Comparison of ENCODE assay signal across 23 cellular contexts in genomic region chr20:57008217-57008616, GRCh38.
A peak's percentile ranks its signal among the peaks of the same experiment; 100 is the strongest.
DNase-seq lines count a peak whose midpoint lies in the region; ATAC-seq, FAIRE-seq and TF ChIP-seq lines count a peak whose summit lies in the region.
"Had no signal": no experiment of that assay in that cellular context is flagged by ENCODE, and none has a peak within 500 bp of the region (broad histone marks: within the 10 kb centered on the region; RNA-seq: fewer than 3 reads in every experiment).

No MANE protein-coding gene starts in this region.

- no peaks in the 10 kb centered on the region for H3F3A ChIP-seq in smooth muscle cell (ENCODE audit: low read depth)

- DNase-seq in ELF-1 (ENCODE audit: low read depth, low spot score) (peak; percentile 24), RPMI7951 (ENCODE audit: low read depth) (peak; percentile 55), hepatocyte (ENCODE audit: low spot score) (no peak), smooth muscle cell (lab: John Stamatoyannopoulos, UW; ENCODE audit: unreplicated experiment) (no peak), frontal cortex (ENCODE audit: low spot score in 2 of 2) (no peak), SIG-M5 treated with dmso at 0.1 percent for 504 hours (lab: John Stamatoyannopoulos, UW; ENCODE audit: unreplicated experiment) (no peak)
- no peak for DNase-seq in CD4-positive, alpha-beta T cell
- DNase-seq: activated CD4-positive, alpha-beta T cell treated with anti-CD3 and anti-CD28 coated beads, Interleukin-2, amount 10 ng/mL, durations not matched to agents 24 days and 14 days; activated CD8-positive, alpha-beta memory T cell treated with anti-CD3 and anti-CD28 coated beads, Interleukin-2, amount 50 U/mL, for 4 hours; activated effector memory CD4-positive, alpha-beta T cell treated with anti-CD3 and anti-CD28 coated beads, Interleukin-2, amount 50 U/mL, for 16 hours; amygdala; cerebellar nuclear complex; DMS79; effector memory CD4-positive, alpha-beta T cell; Kasumi-1; NCI-H748 treated with DMSO at 0.1 percent for 48 hours; Peyer's patch; stimulated activated CD4-positive, alpha-beta T cell treated with anti-CD3 and anti-CD28 coated beads, Interleukin-12 subunit alpha, Interleukin-12 subunit beta, amount 100 ng/mL, for 4 hours had no signal

- H3K4me2 ChIP-seq in hepatocyte (no peak overlapping the region), smooth muscle cell (no peak overlapping the region)

- no peaks in the 10 kb centered on the region for H3K27me3 ChIP-seq in hepatocyte
- peaks cover 5% of the 10 kb centered on the region for H3K27me3 ChIP-seq in smooth muscle cell (ENCODE audit: low read depth)
- H3K27me3 ChIP-seq in CD4-positive, alpha-beta T cell (ENCODE audit: control insufficient read depth, insufficient read depth, low read length), result peaks cover 10% of the 10 kb centered on the region
- H3K27me3 ChIP-seq: Peyer's patch had no signal

- intact Hi-C loops in CD4-positive, alpha-beta T cell (cut with DNase I, micrococcal nuclease), result no loop called here

- 13% methylated on average over 3 of the region's 3 CpGs for WGBS in hepatocyte (ENCODE audit: low lambda C conversion rate, missing lambda C conversion rate)
- 11% methylated on average over 3 of the region's 3 CpGs for WGBS in smooth muscle cell (ENCODE audit: low lambda C conversion rate)

- no peak for TF ChIP-seq CTCF in hepatocyte (IDR thresholded peaks at IDR 0.05; ENCODE audit: poor library complexity)
- TF ChIP-seq CTCF in smooth muscle cell (IDR thresholded peaks at IDR 0.05; ENCODE audit: borderline replicate concordance, insufficient read depth, poor library complexity, severe bottlenecking), result no peak
- TF ChIP-seq CTCF in CD4-positive, alpha-beta T cell (IDR thresholded peaks at IDR 0.05), result no peak

- POLR2A ChIA-PET in CD4-positive, alpha-beta T cell (lab: Charles Lee), result no interaction called here

- H3K9me2 ChIP-seq in hepatocyte (replicated peaks; ENCODE audit: insufficient read depth), result no peaks in the 10 kb centered on the region

- H3K4me1 Mint-ChIP-seq in CD4-positive, alpha-beta T cell (ENCODE audit: low read depth), result no peaks in the 10 kb centered on the region
- H3K4me1 Mint-ChIP-seq: activated CD4-positive, alpha-beta T cell treated with anti-CD3 and anti-CD28 coated beads, Interleukin-2, amount 10 ng/mL, durations not matched to agents 24 days and 14 days had no signal

- no peak overlapping the region for H2AFZ ChIP-seq in hepatocyte
- no peak overlapping the region for H2AFZ ChIP-seq in smooth muscle cell (ENCODE audit: low read depth)

- H3K27ac ChIP-seq in hepatocyte (peak overlapping the region; percentile 8), smooth muscle cell (ENCODE audit: low read depth) (peak overlapping the region; percentile 65)
- no peak overlapping the region for H3K27ac ChIP-seq in CD4-positive, alpha-beta T cell (ENCODE audit: low read depth, low read length)
- H3K27ac ChIP-seq: C4-2B, Peyer's patch, suprapubic skin had no signal

- H3K27me3 Mint-ChIP-seq in CD4-positive, alpha-beta T cell, result peaks cover 42% of the 10 kb centered on the region

- H3K9me3 ChIP-seq in hepatocyte (ENCODE audit: low read depth), result no peaks in the 10 kb centered on the region
- no peaks in the 10 kb centered on the region for H3K9me3 ChIP-seq in smooth muscle cell (replicated peaks; ENCODE audit: low read depth)
- no peaks in the 10 kb centered on the region for H3K9me3 ChIP-seq in CD4-positive, alpha-beta T cell (ENCODE audit: control insufficient read depth, low read length)
- H3K9me3 ChIP-seq: HAP-1, Peyer's patch, suprapubic skin had no signal

- no peaks in the 10 kb centered on the region for H3K36me3 Mint-ChIP-seq in CD4-positive, alpha-beta T cell (ENCODE audit: low read depth)
- H3K36me3 Mint-ChIP-seq: natural killer cell treated with Interleukin-12 subunit alpha and Interleukin-12 subunit beta and Interleukin-15 and Interleukin-18, amount 100 ng/mL, for 72 hours had no signal

- H3K9me3 Mint-ChIP-seq in CD4-positive, alpha-beta T cell, result no peaks in the 10 kb centered on the region
- H3K9me3 Mint-ChIP-seq: activated CD4-positive, alpha-beta T cell treated with anti-CD3 and anti-CD28 coated beads, Interleukin-2, amount 10 ng/mL, durations not matched to agents 24 days and 14 days; natural killer cell treated with Interleukin-12 subunit alpha and Interleukin-12 subunit beta and Interleukin-15 and Interleukin-18, amount 100 ng/mL, for 72 hours had no signal

- ATAC-seq in HG02981 (IDR thresholded peaks at IDR 0.05; ENCODE audit: unreplicated experiment), result no peak
- no peak for ATAC-seq in CD4-positive, alpha-beta T cell (ENCODE audit: poor library complexity)
- ATAC-seq: natural killer cell treated with Interleukin-12 subunit alpha and Interleukin-12 subunit beta and Interleukin-15 and Interleukin-18, amount 100 ng/mL, for 72 hours had no signal

- H3K9ac ChIP-seq in smooth muscle cell (ENCODE audit: low read depth), result no peak overlapping the region

- H3K4me1 ChIP-seq in hepatocyte (ENCODE audit: insufficient read depth) (peaks cover 10% of the 10 kb centered on the region), smooth muscle cell (ENCODE audit: low read depth) (peaks cover 22% of the 10 kb centered on the region)
- H3K4me1 ChIP-seq: Peyer's patch had no signal

- H3K4me3 ChIP-seq in hepatocyte (no peak overlapping the region), smooth muscle cell (no peak overlapping the region)
- H3K4me3 ChIP-seq: HAP-1, Peyer's patch, suprapubic skin had no signal

- CTCF ChIA-PET in CD4-positive, alpha-beta T cell (lab: Charles Lee), result no interaction called here

- H3K27ac Mint-ChIP-seq in CD4-positive, alpha-beta T cell, result no peak overlapping the region
- H3K27ac Mint-ChIP-seq: activated CD4-positive, alpha-beta T cell treated with anti-CD3 and anti-CD28 coated beads, Interleukin-2, amount 10 ng/mL, durations not matched to agents 24 days and 14 days; natural killer cell treated with Interleukin-12 subunit alpha and Interleukin-12 subunit beta and Interleukin-15 and Interleukin-18, amount 100 ng/mL, for 72 hours had no signal

- no peak overlapping the region for H3K4me3 Mint-ChIP-seq in CD4-positive, alpha-beta T cell
- H3K4me3 Mint-ChIP-seq: activated CD4-positive, alpha-beta T cell treated with anti-CD3 and anti-CD28 coated beads, Interleukin-2, amount 10 ng/mL, durations not matched to agents 24 days and 14 days; natural killer cell treated with Interleukin-12 subunit alpha and Interleukin-12 subunit beta and Interleukin-15 and Interleukin-18, amount 100 ng/mL, for 72 hours had no signal

- no peaks in the 10 kb centered on the region for H4K20me1 ChIP-seq in hepatocyte (ENCODE audit: insufficient read depth, poor library complexity, severe bottlenecking)
- no peaks in the 10 kb centered on the region for H4K20me1 ChIP-seq in smooth muscle cell (ENCODE audit: low read depth)

- H3K79me2 ChIP-seq in hepatocyte (no peaks in the 10 kb centered on the region), smooth muscle cell (ENCODE audit: low read depth) (no peaks in the 10 kb centered on the region)

- FAIRE-seq in frontal cortex (lab: Jason Lieb, UNC), result no peak

- H3K36me3 ChIP-seq in hepatocyte (replicated peaks; ENCODE audit: insufficient read depth, low read depth) (no peaks in the 10 kb centered on the region), smooth muscle cell (ENCODE audit: low read depth) (no peaks in the 10 kb centered on the region)
- H3K36me3 ChIP-seq: HAP-1, Peyer's patch, suprapubic skin had no signal

Comparison
In these comparisons a context has a peak if more than half of its experiments do, and no peak if none do; other contexts are left out.
1. DNase-seq: peak in ELF-1 (single experiment) and RPMI7951 (single experiment); none in hepatocyte (single experiment), smooth muscle cell (single experiment), frontal cortex (0 of 2), CD4-positive, alpha-beta T cell (0 of 10) and SIG-M5 treated with dmso at 0.1 percent for 504 hours (single experiment).